ENCODE assay signal across 8 cellular contexts in the genomic region with DNA sequence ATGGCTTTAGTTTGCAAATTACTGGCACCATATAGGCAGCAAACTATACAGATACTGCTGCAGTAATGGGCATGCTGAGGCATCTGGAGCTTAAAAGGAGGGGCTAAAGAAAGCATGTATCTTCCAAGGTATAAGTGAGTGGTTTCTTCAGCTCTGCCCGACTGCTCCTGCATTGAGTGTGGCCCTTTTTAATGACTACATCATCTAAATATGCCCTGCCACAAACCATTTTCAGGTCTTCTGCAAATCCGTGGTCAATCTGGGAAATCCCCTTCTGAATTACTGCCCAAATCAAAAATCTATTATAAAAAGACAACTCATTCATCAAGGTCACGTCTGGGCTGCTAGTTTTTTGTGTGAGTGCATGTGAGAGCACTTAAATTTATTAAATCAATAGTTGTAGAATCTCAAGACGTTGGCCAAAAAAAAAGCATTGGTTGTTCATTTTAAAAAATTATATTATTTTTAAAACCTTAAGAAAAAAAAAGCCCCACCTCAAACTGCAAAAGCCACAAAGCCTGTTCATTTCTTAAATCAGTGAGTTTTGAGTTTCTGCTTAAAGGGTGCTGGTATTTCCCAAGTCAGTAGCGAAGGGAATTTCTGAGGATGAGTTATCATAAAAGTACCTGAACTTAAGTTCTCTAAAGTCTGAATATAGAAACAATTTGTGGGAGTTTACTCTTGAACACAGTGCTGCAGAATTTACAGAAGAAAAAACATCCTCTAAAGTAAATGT. TPM values are rescaled to one million over a fixed set of nuclear protein-coding genes. Genes with fewer than 3 reads are reported as not detected.
DNase-seq lines count a peak whose midpoint lies in the region; ATAC-seq and TF ChIP-seq lines count a peak whose summit lies in the region.

No MANE protein-coding gene starts in this region.

- TF ChIP-seq CTCF in CD8-positive, alpha-beta T cell (IDR thresholded peaks at IDR 0.05) = no peak

- H3K36me3 Mint-ChIP-seq in CD8-positive, alpha-beta T cell = peaks cover 46% of the 10 kb centered on the region
- peaks cover 46% of the 10 kb centered on the region for H3K36me3 Mint-ChIP-seq in activated naive CD8-positive, alpha-beta T cell treated with anti-CD3 and anti-CD28 coated beads, Interleukin-2, amount 10 ng/mL, durations not matched to agents 7 days and 5 days

- CTCF ChIA-PET in CD8-positive, alpha-beta T cell (lab: Charles Lee) = interaction anchor here (0.9 to 1.0 kb wide), 2 partner anchors 8 to 156 kb away, joined by 3 to 4 read pairs; no protein-coding TSS in a partner anchor

- peak overlapping the region; percentile 88 for H3K27ac Mint-ChIP-seq in CD8-positive, alpha-beta T cell
- H3K27ac Mint-ChIP-seq in activated naive CD8-positive, alpha-beta T cell treated with anti-CD3 and anti-CD28 coated beads, Interleukin-2, amount 10 ng/mL, durations not matched to agents 7 days and 5 days = peak overlapping the region; percentile 57

- intact Hi-C loops in CD8-positive, alpha-beta T cell (cut with DNase I, micrococcal nuclease) = loop anchor here in 1 of 2 experiments (10.0 kb wide), 2 partner anchors 49 to 1251 kb away; a partner anchor contains a TSS

- no peak for DNase-seq in CD8-positive, alpha-beta T cell
- DNase-seq in activated naive CD8-positive, alpha-beta T cell treated with anti-CD3 and anti-CD28 coated beads, Interleukin-2, amount 10 ng/mL, durations not matched to agents 7 days and 5 days = no peak
- DNase-seq in NOMO-1 (lab: John Stamatoyannopoulos, UW; ENCODE audit: unreplicated experiment in 2 of 2) (no peak), nucleus accumbens (lab: John Stamatoyannopoulos, UW) (no peak), putamen (ENCODE audit: low spot score) (no peak), NCI-H748 (lab: John Stamatoyannopoulos, UW; ENCODE audit: unreplicated experiment) (no peak)

- no peak overlapping the region for H3K4me3 ChIP-seq in CD8-positive, alpha-beta T cell (ENCODE audit: low read depth, low read length)

- no peak overlapping the region for H3K27ac ChIP-seq in CD8-positive, alpha-beta T cell (ENCODE audit: low read depth, low read length)

- H3K27me3 Mint-ChIP-seq in CD8-positive, alpha-beta T cell (ENCODE audit: low read depth) = no peaks in the 10 kb centered on the region
- H3K27me3 Mint-ChIP-seq in activated naive CD8-positive, alpha-beta T cell treated with anti-CD3 and anti-CD28 coated beads, Interleukin-2, amount 10 ng/mL, durations not matched to agents 7 days and 5 days = no peaks in the 10 kb centered on the region

- H3K36me3 ChIP-seq in CD8-positive, alpha-beta T cell (ENCODE audit: insufficient read depth, low read length) = no peaks in the 10 kb centered on the region

- no peaks in the 10 kb centered on the region for H3K27me3 ChIP-seq in CD8-positive, alpha-beta T cell (ENCODE audit: insufficient read depth, low read length)

- ATAC-seq in CD8-positive, alpha-beta T cell = peak; percentile 41
- ATAC-seq in GM19372 (IDR thresholded peaks at IDR 0.05; ENCODE audit: low read depth, unreplicated experiment) = peak; percentile 48
- peak; percentile 56 for ATAC-seq in HG03460 (IDR thresholded peaks at IDR 0.05; ENCODE audit: unreplicated experiment)
- peak; percentile 32 for ATAC-seq in activated naive CD8-positive, alpha-beta T cell treated with anti-CD3 and anti-CD28 coated beads, Interleukin-2, amount 10 ng/mL, durations not matched to agents 7 days and 5 days (ENCODE audit: low read depth)

- peak overlapping the region; percentile 57 for H3K4me3 Mint-ChIP-seq in CD8-positive, alpha-beta T cell
- H3K4me3 Mint-ChIP-seq in activated naive CD8-positive, alpha-beta T cell treated with anti-CD3 and anti-CD28 coated beads, Interleukin-2, amount 10 ng/mL, durations not matched to agents 7 days and 5 days = peak overlapping the region; percentile 60

- H3K4me1 Mint-ChIP-seq in CD8-positive, alpha-beta T cell (ENCODE audit: low read depth) = peaks cover 80% of the 10 kb centered on the region
- H3K4me1 Mint-ChIP-seq in activated naive CD8-positive, alpha-beta T cell treated with anti-CD3 and anti-CD28 coated beads, Interleukin-2, amount 10 ng/mL, durations not matched to agents 7 days and 5 days = peaks cover 69% of the 10 kb centered on the region

- peaks cover 78% of the 10 kb centered on the region for H3K4me1 ChIP-seq in CD8-positive, alpha-beta T cell (ENCODE audit: insufficient read depth, low read length)

- POLR2A ChIA-PET in CD8-positive, alpha-beta T cell (lab: Charles Lee) = interaction anchor here (1.3 to 1.4 kb wide), 2 partner anchors 13 to 156 kb away, joined by 3 read pairs; no protein-coding TSS in a partner anchor
- POLR2A ChIA-PET in activated naive CD8-positive, alpha-beta T cell treated with anti-CD3 and anti-CD28 coated beads, Interleukin-2, amount 10 ng/mL, durations not matched to agents 7 days and 5 days (lab: Charles Lee) = interaction anchor here (0.5 to 9.1 kb wide), 3 partner anchors 16 to 374 kb away, joined by 3 to 134 read pairs (median 3); a partner anchor contains a TSS

- H3K9me3 Mint-ChIP-seq in CD8-positive, alpha-beta T cell = no peaks in the 10 kb centered on the region
- no peaks in the 10 kb centered on the region for H3K9me3 Mint-ChIP-seq in activated naive CD8-positive, alpha-beta T cell treated with anti-CD3 and anti-CD28 coated beads, Interleukin-2, amount 10 ng/mL, durations not matched to agents 7 days and 5 days

- no peaks in the 10 kb centered on the region for H3K9me3 ChIP-seq in CD8-positive, alpha-beta T cell (ENCODE audit: low read length)

RNA-seq across cellular contexts. Expression of a gene that starts 16.3 kb away (rescaled TPM):
- 100 to 1,000 TPM; 241 to 252 TPM for total RNA-seq in CD8-positive, alpha-beta T cell
- 1,000 to 10,000 TPM in 1 of 2 experiments, 100 to 1,000 TPM in 1; 965 to 1,009 TPM for total RNA-seq in activated naive CD8-positive, alpha-beta T cell treated with anti-CD3 and anti-CD28 coated beads, Interleukin-2, amount 10 ng/mL, durations not matched to agents 7 days and 5 days

RNA-seq across cellular contexts. Expression of a gene that starts 46.1 kb away (rescaled TPM):
- total RNA-seq in CD8-positive, alpha-beta T cell = under 1 TPM; 0.22 to 0.31 TPM
- total RNA-seq in activated naive CD8-positive, alpha-beta T cell treated with anti-CD3 and anti-CD28 coated beads, Interleukin-2, amount 10 ng/mL, durations not matched to agents 7 days and 5 days = 1 to 10 TPM; 1.5 to 1.6 TPM
